1 cellular context compared by ENCODE assay signal in genomic region chr7:135557455-135558336, GRCh38.
TF ChIP-seq lines count a peak whose summit lies in the region.

NUP205 (plus strand) TSS chr7:135557917; CDS start chr7:135557945, 28 bp downstream.

TF ChIP-seq in K562, 482 proteins besides CTCF, POLR2A, EP300 and RAD21 (continued from another document and continues in another):
- 0 out of 2 replicates have a peak, but pooled peaks have one; percentile 50 for TF ChIP-seq ZBTB49 (CRISPR knock-in tag; IDR thresholded peaks at IDR 0.05; ENCODE audit: borderline replicate concordance)
- TF ChIP-seq GATAD2B (IDR thresholded peaks at IDR 0.05; ENCODE audit: borderline replicate concordance), result peak; percentile 52; the same call in 1 of the 2 replicates
- TF ChIP-seq TSC22D4 (tag; IDR thresholded peaks at IDR 0.05), result no peak
- no peak for TF ChIP-seq GABPB2 (CRISPR knock-in tag; conservative IDR thresholded peaks at IDR 0.05)
- TF ChIP-seq SMAD4 (CRISPR knock-in tag; conservative IDR thresholded peaks at IDR 0.05), result peak; percentile 69
- TF ChIP-seq NFXL1 (CRISPR knock-in tag; IDR thresholded peaks at IDR 0.05), result no peak
- TF ChIP-seq POLR2H (tag; IDR thresholded peaks at IDR 0.05; ENCODE audit: low read depth), result peak; percentile 94
- no peak for TF ChIP-seq THRA (IDR thresholded peaks at IDR 0.05)
- peak; percentile 67 for TF ChIP-seq SMAD1 (IDR thresholded peaks at IDR 0.05; ENCODE audit: low read depth, low read length, partially characterized antibody)
- TF ChIP-seq TFE3 (CRISPR knock-in tag; IDR thresholded peaks at IDR 0.05), result no peak
- no peak for TF ChIP-seq ZNF551 (CRISPR knock-in tag; IDR thresholded peaks at IDR 0.05)
- peak; percentile 34; the same call in 1 of the 2 replicates for TF ChIP-seq KLF1 (tag; IDR thresholded peaks at IDR 0.05)
- 0 out of 2 replicates have a peak, but pooled peaks have one; percentile 48 for TF ChIP-seq FOXP4 (CRISPR knock-in tag; IDR thresholded peaks at IDR 0.05; ENCODE audit: borderline replicate concordance)
- peak; percentile 93 for TF ChIP-seq MTA1 (IDR thresholded peaks at IDR 0.05; ENCODE audit: borderline replicate concordance)
- TF ChIP-seq MEIS2 (IDR thresholded peaks at IDR 0.05; ENCODE audit: partially characterized antibody), result no peak
- no peak for TF ChIP-seq SRSF9 (IDR thresholded peaks at IDR 0.05; ENCODE audit: borderline replicate concordance, low read depth, low read length)
- TF ChIP-seq MTA2 (IDR thresholded peaks at IDR 0.05; ENCODE audit: low read depth), result no peak
- no peak for TF ChIP-seq ZBTB8A (IDR thresholded peaks at IDR 0.05; ENCODE audit: partially characterized antibody)
- TF ChIP-seq CTCFL (IDR thresholded peaks at IDR 0.05; ENCODE audit: borderline replicate concordance, insufficient read depth, low read depth, low read length, poor library complexity, severe bottlenecking), result no peak
- TF ChIP-seq PREB (CRISPR knock-in tag; IDR thresholded peaks at IDR 0.05), result peak; percentile 75
- TF ChIP-seq RBM15 (IDR thresholded peaks at IDR 0.05; ENCODE audit: insufficient read depth, low read length), result no peak
- peak; percentile 97 for TF ChIP-seq ZNF143 (CRISPR knock-in tag; IDR thresholded peaks at IDR 0.05)
- TF ChIP-seq TAL1 (IDR thresholded peaks at IDR 0.05), result peak; percentile 63
- no peak for TF ChIP-seq ZNF133 (CRISPR knock-in tag; IDR thresholded peaks at IDR 0.05)
- 0 out of 2 replicates have a peak, but pooled peaks have one; percentile 24 for TF ChIP-seq GATA2 (CRISPR knock-in tag; IDR thresholded peaks at IDR 0.05)
- peak; percentile 8; the same call in 1 of the 2 replicates for TF ChIP-seq POLR2AphosphoS2 (IDR thresholded peaks at IDR 0.05; ENCODE audit: low read length)
- no peak for TF ChIP-seq ZNF324 (CRISPR knock-in tag; IDR thresholded peaks at IDR 0.05)
- no peak for TF ChIP-seq ZNF785 (CRISPR knock-in tag; IDR thresholded peaks at IDR 0.05)
- no peak for TF ChIP-seq TFAM (CRISPR knock-in tag; conservative IDR thresholded peaks at IDR 0.05)
- peak; percentile 11; the same call in 1 of the 2 replicates for TF ChIP-seq TCF15 (CRISPR knock-in tag; IDR thresholded peaks at IDR 0.05)
- TF ChIP-seq ZNF134 (CRISPR knock-in tag; conservative IDR thresholded peaks at IDR 0.05), result no peak
- TF ChIP-seq HMBOX1 (IDR thresholded peaks at IDR 0.05), result 0 out of 2 replicates have a peak, but pooled peaks have one; percentile 12
- TF ChIP-seq ETV5 (CRISPR knock-in tag; IDR thresholded peaks at IDR 0.05; ENCODE audit: low read depth), result peak; percentile 79
- no peak for TF ChIP-seq MAFK (IDR thresholded peaks at IDR 0.05; ENCODE audit: low read length)
- no peak for TF ChIP-seq MCM7 (IDR thresholded peaks at IDR 0.05)
- peak; percentile 55 for TF ChIP-seq NFIC (IDR thresholded peaks at IDR 0.05)
- no peak; the same call in 1 of the 2 replicates for TF ChIP-seq ELK3 (CRISPR knock-in tag; IDR thresholded peaks at IDR 0.05)
- TF ChIP-seq ZNF589 (CRISPR knock-in tag; IDR thresholded peaks at IDR 0.05; ENCODE audit: low read depth), result no peak
- TF ChIP-seq SMARCA5 (IDR thresholded peaks at IDR 0.05), result no peak
- TF ChIP-seq ELF4 (CRISPR knock-in tag; IDR thresholded peaks at IDR 0.05), result no peak; the same call in 1 of the 2 replicates
- no peak for TF ChIP-seq SPI1 (IDR thresholded peaks at IDR 0.05; ENCODE audit: borderline replicate concordance, low read depth, low read length)
- TF ChIP-seq ZEB2 (IDR thresholded peaks at IDR 0.05), result 0 out of 2 replicates have a peak, but pooled peaks have one; percentile 18
- no peak for TF ChIP-seq U2AF1 (optimal IDR thresholded peaks at IDR 0.05; ENCODE audit: low read depth, low read length)
- peak; percentile 99 for TF ChIP-seq KDM5B (IDR thresholded peaks at IDR 0.05; ENCODE audit: insufficient replicate concordance, low read depth, low read length)
- no peak for TF ChIP-seq MED1 (CRISPR knock-in tag; IDR thresholded peaks at IDR 0.05; ENCODE audit: borderline replicate concordance)
- TF ChIP-seq ZFP1 (CRISPR knock-in tag; IDR thresholded peaks at IDR 0.05), result no peak
- TF ChIP-seq ZFPM2 (CRISPR knock-in tag; IDR thresholded peaks at IDR 0.05), result no peak
- no peak for TF ChIP-seq ZC3H11A (IDR thresholded peaks at IDR 0.05; ENCODE audit: low read depth, low read length)
- TF ChIP-seq TAF1 (IDR thresholded peaks at IDR 0.05; ENCODE audit: control insufficient read depth, extremely low read depth, insufficient read depth, low read length, severe bottlenecking), result peak; percentile 99
- no peak for TF ChIP-seq ZBTB9 (CRISPR knock-in tag; IDR thresholded peaks at IDR 0.05)
- TF ChIP-seq KDM1A (IDR thresholded peaks at IDR 0.05), result 0 out of 4 replicates have a peak, but pooled peaks of 1 of the 2 experiments have one; percentile 9
- TF ChIP-seq FOXM1 (IDR thresholded peaks at IDR 0.05; ENCODE audit: low read depth), result no peak; the same call in none of the 2 replicates
- TF ChIP-seq FOXM1 (CRISPR knock-in tag; IDR thresholded peaks at IDR 0.05; ENCODE audit: low read depth), result no peak; the same call in 1 of the 2 replicates
- TF ChIP-seq NCOA2 (IDR thresholded peaks at IDR 0.05; ENCODE audit: partially characterized antibody in 2 of 2), result peak in 1 of 2 experiments; percentile 99
- TF ChIP-seq ZNF282 (CRISPR knock-in tag; IDR thresholded peaks at IDR 0.05), result no peak
- no peak for TF ChIP-seq TCFL5 (CRISPR knock-in tag; conservative IDR thresholded peaks at IDR 0.05)
- no peak for TF ChIP-seq NR3C1 (CRISPR knock-in tag; IDR thresholded peaks at IDR 0.05)
